ENCODE assay signal across 17 cellular contexts in genomic region chr12:4881665-4882064, GRCh38. TPM values are rescaled to one million over a fixed set of nuclear protein-coding genes. Genes with fewer than 3 reads are reported as not detected.
"Had no signal": no experiment of that assay in that cellular context is flagged by ENCODE, and none has a peak within 500 bp of the region (broad histone marks: within the 10 kb centered on the region; RNA-seq: fewer than 3 reads in every experiment).

No MANE protein-coding gene starts in this region.

- H3K36me3 ChIP-seq: cardiac muscle cell, gastroesophageal sphincter, thyroid gland, vagina had no signal

- DNase-seq: activated CD4-positive, alpha-beta T cell treated with anti-CD3 and anti-CD28 coated beads for 4 hours; activated naive CD4-positive, alpha-beta T cell treated with anti-CD3 and anti-CD28 coated beads for 36 hours; cortex of kidney; effector memory CD8-positive, alpha-beta T cell; nucleus accumbens; stimulated activated CD4-positive, alpha-beta T cell treated with anti-CD3 and anti-CD28 coated beads, Interleukin-15, amount 100 ng/mL, for 24 hours; stimulated activated CD4-positive, alpha-beta T cell treated with anti-CD3 and anti-CD28 coated beads, Interleukin-4, amount 100 ng/mL, for 24 hours; T-cell; thyroid gland had no signal

- H3K4me1 ChIP-seq: thyroid gland, vagina had no signal

- H3K9me3 ChIP-seq: thyroid gland, vagina had no signal

- H3K27me3 ChIP-seq: cardiac muscle cell, thyroid gland, vagina had no signal

- H3K27ac ChIP-seq: cardiac muscle cell, epithelial cell of prostate, gastroesophageal sphincter, hepatocyte, thyroid gland, vagina, VCaP had no signal

- ATAC-seq: effector memory CD8-positive, alpha-beta T cell; gastroesophageal sphincter; natural killer cell treated with Interleukin-12 subunit alpha and Interleukin-12 subunit beta and Interleukin-15 and Interleukin-18, amount 100 ng/mL, for 72 hours; T-cell had no signal

- H3K4me3 ChIP-seq: cardiac muscle cell, gastroesophageal sphincter, hepatocyte, thyroid gland, vagina had no signal

RNA-seq across cellular contexts. Expression of gene KCNA1, which starts 28.0 kb away (rescaled TPM):
- total RNA-seq: lung microvascular endothelial cell; natural killer cell treated with Interleukin-12 subunit alpha and Interleukin-12 subunit beta and Interleukin-15 and Interleukin-18, amount 100 ng/mL, for 72 hours; T-cell had no signal
- polyA plus RNA-seq: cardiac muscle cell, hepatocyte had no signal
